ENCODE assay signal across 8 cellular contexts in genomic region chr16:47143677-47144558, GRCh38. TPM values are rescaled to one million over a fixed set of nuclear protein-coding genes. Genes with fewer than 3 reads are reported as not detected.
DNase-seq lines count a peak whose midpoint lies in the region; ATAC-seq and TF ChIP-seq lines count a peak whose summit lies in the region.

TSS of gene NETO2 (minus strand) at chr16:47143945. CDS start at chr16:47143612, 333 bp downstream.

- H4K20me1 ChIP-seq in neural progenitor cell (ENCODE audit: low read depth) = no peaks in the 10 kb centered on the region

- H3K36me3 Mint-ChIP-seq in activated T-helper 1 cell treated with anti-CD3 and anti-CD28 coated beads, Interleukin-12 subunit alpha, Interleukin-12 subunit beta, Interleukin-2, Interleukin-4 antibody, amounts not matched to agents 30 ng/mL and 10 ng/mL and 1 ng/mL, durations not matched to agents 14 hours and 24 hours and 36 hours (ENCODE audit: low read depth) = peaks cover 9% of the 10 kb centered on the region
- peaks cover 6% of the 10 kb centered on the region for H3K36me3 Mint-ChIP-seq in neural progenitor cell

- peaks cover 16% of the 10 kb centered on the region for H3K27me3 Mint-ChIP-seq in activated T-helper 1 cell treated with anti-CD3 and anti-CD28 coated beads, Interleukin-12 subunit alpha, Interleukin-12 subunit beta, Interleukin-2, Interleukin-4 antibody, amounts not matched to agents 30 ng/mL and 10 ng/mL and 1 ng/mL, durations not matched to agents 14 hours and 24 hours and 36 hours (ENCODE audit: insufficient read depth)
- H3K27me3 Mint-ChIP-seq in neural progenitor cell (ENCODE audit: insufficient read depth, low read depth) = no peaks in the 10 kb centered on the region

- H3K36me3 ChIP-seq in Peyer's patch (no peaks in the 10 kb centered on the region), neural progenitor cell (no peaks in the 10 kb centered on the region), thymus (ENCODE audit: control insufficient read depth, insufficient read depth) (no peaks in the 10 kb centered on the region)

- H3K4me3 ChIP-seq in Peyer's patch (peak within 1 kb of the TSS; percentile 55 to 75 (median 66)), fibroblast of the aortic adventitia (ENCODE audit: low read depth, low read length) (peak within 1 kb of the TSS; percentile 74), neural progenitor cell (peak within 1 kb of the TSS; percentile 90), thymus (ENCODE audit: low read length) (peak within 1 kb of the TSS; percentile 58)

- peak; percentile 54 for ATAC-seq in GM19395 (IDR thresholded peaks at IDR 0.05; ENCODE audit: unreplicated experiment)
- ATAC-seq in HG03469 (IDR thresholded peaks at IDR 0.05; ENCODE audit: unreplicated experiment) = peak; percentile 32

- intact Hi-C loops in activated T-helper 1 cell treated with anti-CD3 and anti-CD28 coated beads, Interleukin-12 subunit alpha, Interleukin-12 subunit beta, Interleukin-2, Interleukin-4 antibody, amounts not matched to agents 30 ng/mL and 10 ng/mL and 1 ng/mL, durations not matched to agents 14 hours and 24 hours and 36 hours (cut with micrococcal nuclease) = loop anchor here (1.0 to 10.0 kb wide), 11 partner anchors 30 to 1468 kb away; partner anchors contain the start of genes C16orf87, N4BP1, ORC6 and VPS35

- no peaks in the 10 kb centered on the region for H3K9me3 Mint-ChIP-seq in activated T-helper 1 cell treated with anti-CD3 and anti-CD28 coated beads, Interleukin-12 subunit alpha, Interleukin-12 subunit beta, Interleukin-2, Interleukin-4 antibody, amounts not matched to agents 30 ng/mL and 10 ng/mL and 1 ng/mL, durations not matched to agents 14 hours and 24 hours and 36 hours
- H3K9me3 Mint-ChIP-seq in neural progenitor cell = no peaks in the 10 kb centered on the region

- peaks cover 14% of the 10 kb centered on the region for H3F3A ChIP-seq in neural progenitor cell (ENCODE audit: low read depth)

- no peaks in the 10 kb centered on the region for H3K27me3 ChIP-seq in Peyer's patch
- peaks cover 38% of the 10 kb centered on the region for H3K27me3 ChIP-seq in neural progenitor cell
- peaks cover 36% of the 10 kb centered on the region for H3K27me3 ChIP-seq in thymus (ENCODE audit: control insufficient read depth, insufficient read depth)

- H3K4me1 Mint-ChIP-seq in activated T-helper 1 cell treated with anti-CD3 and anti-CD28 coated beads, Interleukin-12 subunit alpha, Interleukin-12 subunit beta, Interleukin-2, Interleukin-4 antibody, amounts not matched to agents 30 ng/mL and 10 ng/mL and 1 ng/mL, durations not matched to agents 14 hours and 24 hours and 36 hours (ENCODE audit: low read depth) = peaks cover 31% of the 10 kb centered on the region
- H3K4me1 Mint-ChIP-seq in neural progenitor cell = peaks cover 20% of the 10 kb centered on the region

- peak within 1 kb of the TSS; percentile 86 for H3K27ac Mint-ChIP-seq in activated T-helper 1 cell treated with anti-CD3 and anti-CD28 coated beads, Interleukin-12 subunit alpha, Interleukin-12 subunit beta, Interleukin-2, Interleukin-4 antibody, amounts not matched to agents 30 ng/mL and 10 ng/mL and 1 ng/mL, durations not matched to agents 14 hours and 24 hours and 36 hours
- no peak within 1 kb of the TSS for H3K27ac Mint-ChIP-seq in neural progenitor cell

- H3K9ac ChIP-seq in neural progenitor cell = peak within 1 kb of the TSS; percentile 65

- peak within 1 kb of the TSS; percentile 90 for H3K4me3 Mint-ChIP-seq in activated T-helper 1 cell treated with anti-CD3 and anti-CD28 coated beads, Interleukin-12 subunit alpha, Interleukin-12 subunit beta, Interleukin-2, Interleukin-4 antibody, amounts not matched to agents 30 ng/mL and 10 ng/mL and 1 ng/mL, durations not matched to agents 14 hours and 24 hours and 36 hours
- peak within 1 kb of the TSS; percentile 93 for H3K4me3 Mint-ChIP-seq in neural progenitor cell

- H3K79me2 ChIP-seq in neural progenitor cell (ENCODE audit: low read depth) = peaks cover 37% of the 10 kb centered on the region

- TF ChIP-seq CTCF in Peyer's patch (IDR thresholded peaks at IDR 0.05) (peak in 4 of 6 experiments; percentile 40 to 50 (median 46)), fibroblast of the aortic adventitia (IDR thresholded peaks at IDR 0.05; ENCODE audit: insufficient read depth, low read length) (peak; percentile 71), neural progenitor cell (IDR thresholded peaks at IDR 0.05) (peak; percentile 67)

- H3K4me2 ChIP-seq in neural progenitor cell = peak within 1 kb of the TSS; percentile 93

- H3K4me1 ChIP-seq in Peyer's patch (peaks cover 0 to 14% (median 3%) of the 10 kb centered on the region in 4 donors), neural progenitor cell (peaks cover 8% of the 10 kb centered on the region), thymus (ENCODE audit: control insufficient read depth, insufficient read depth, low read length) (peaks cover 7% of the 10 kb centered on the region)

- WGBS in thymus = 1% methylated on average over 130 of the region's 130 CpGs

- TF ChIP-seq POLR2A in Peyer's patch (IDR thresholded peaks at IDR 0.05) = no peak

- H3K27ac ChIP-seq in Peyer's patch (peak within 1 kb of the TSS; percentile 44 to 82 (median 57)), neural progenitor cell (no peak within 1 kb of the TSS), thymus (ENCODE audit: low read depth) (peak within 1 kb of the TSS; percentile 48)

- no peaks in the 10 kb centered on the region for H3K9me3 ChIP-seq in Peyer's patch
- H3K9me3 ChIP-seq in neural progenitor cell (ENCODE audit: low read depth) = no peaks in the 10 kb centered on the region
- H3K9me3 ChIP-seq in thymus (ENCODE audit: control insufficient read depth) = no peaks in the 10 kb centered on the region

- peak within 1 kb of the TSS; percentile 98 for H2AFZ ChIP-seq in neural progenitor cell (replicated peaks)

- DNase-seq in COLO829 (ENCODE audit: low spot score) (peak; percentile 6), Peyer's patch (peak; percentile 50 to 83 (median 73)), fibroblast of the aortic adventitia (ENCODE audit: low read depth) (peak; percentile 43), neural progenitor cell (ENCODE audit: low spot score) (peak; percentile 88)
- peak; percentile 64 for DNase-seq in activated T-helper 1 cell treated with anti-CD3 and anti-CD28 coated beads, Interleukin-12 subunit alpha, Interleukin-12 subunit beta, Interleukin-2, Interleukin-4 antibody, amounts not matched to agents 30 ng/mL and 10 ng/mL and 1 ng/mL, durations not matched to agents 14 hours and 24 hours and 36 hours (ENCODE audit: low spot score)

RNA-seq across cellular contexts. Expression of gene NETO2, which starts in this region (rescaled TPM):
- total RNA-seq in Peyer's patch = 1 to 10 TPM; 1.7 to 9.9 (median 5.7) TPM
- total RNA-seq in activated T-helper 1 cell treated with anti-CD3 and anti-CD28 coated beads, Interleukin-12 subunit alpha, Interleukin-12 subunit beta, Interleukin-2, Interleukin-4 antibody, amounts not matched to agents 30 ng/mL and 10 ng/mL and 1 ng/mL, durations not matched to agents 14 hours and 24 hours and 36 hours = 28.0 and 29.8 TPM in 2 replicates
- 1.7 and 6.0 TPM in 2 replicates for total RNA-seq in fibroblast of the aortic adventitia (ENCODE audit: low replicate concordance)
- total RNA-seq in neural progenitor cell (ENCODE audit: low replicate concordance) = 32.0 and 37.4 TPM in 2 replicates
- polyA plus RNA-seq in thymus = 8.4 TPM

Comparison
In these comparisons a context has a peak if more than half of its experiments do, and no peak if none do; other contexts are left out.
1. DNase-seq: peak in every context shown above with its lines; median percentile 88 in neural progenitor cell; 73 in Peyer's patch; 64 in activated T-helper 1 cell treated with anti-CD3 and anti-CD28 coated beads, Interleukin-12 subunit alpha, Interleukin-12 subunit beta, Interleukin-2, Interleukin-4 antibody, amounts not matched to agents 30 ng/mL and 10 ng/mL and 1 ng/mL, durations not matched to agents 14 hours and 24 hours and 36 hours; 43 in fibroblast of the aortic adventitia; 6 in COLO829.